In genomic region chr21:9758141-9758540, GRCh38 we compare ENCODE assay signal across 21 cellular contexts.
"Had no signal": no experiment of that assay in that cellular context is flagged by ENCODE, and none has a peak within 500 bp of the region (broad histone marks: within the 10 kb centered on the region; RNA-seq: fewer than 3 reads in every experiment).

No MANE protein-coding gene starts in this region.

- H3K9me2 ChIP-seq: SK-N-SH had no signal

- H3K4me3 ChIP-seq: MG63 had no signal

- ATAC-seq: HepG2 had no signal

- H3K36me3 ChIP-seq: MG63 had no signal

- H3K4me2 ChIP-seq: SK-N-SH had no signal

- FAIRE-seq: HepG2, RCC 7860 had no signal

- H3K9me3 ChIP-seq: MG63, SK-N-SH had no signal

- DNase-seq: IMR-90, Karpas-422, KG1, MG63, NCI-H1092, NCI-H1105 treated with DMSO at 0.1 percent for 48 hours, NCI-H1417 treated with DMSO at 0.1 percent for 48 hours, NCI-H146, NCI-H1694 treated with DMSO at 0.1 percent for 48 hours, NCI-H1930, NCI-H2081, NCI-H2107, NCI-H2227 treated with DMSO at 0.1 percent for 48 hours, NCI-H524 treated with DMSO at 0.1 percent for 48 hours, NCI-H69, NCI-H774, RPMI8226, SHP77, SK-N-SH had no signal

- H3K9ac ChIP-seq: SK-N-SH had no signal
